ENCODE assay signal across 7 cellular contexts in the genomic region with DNA sequence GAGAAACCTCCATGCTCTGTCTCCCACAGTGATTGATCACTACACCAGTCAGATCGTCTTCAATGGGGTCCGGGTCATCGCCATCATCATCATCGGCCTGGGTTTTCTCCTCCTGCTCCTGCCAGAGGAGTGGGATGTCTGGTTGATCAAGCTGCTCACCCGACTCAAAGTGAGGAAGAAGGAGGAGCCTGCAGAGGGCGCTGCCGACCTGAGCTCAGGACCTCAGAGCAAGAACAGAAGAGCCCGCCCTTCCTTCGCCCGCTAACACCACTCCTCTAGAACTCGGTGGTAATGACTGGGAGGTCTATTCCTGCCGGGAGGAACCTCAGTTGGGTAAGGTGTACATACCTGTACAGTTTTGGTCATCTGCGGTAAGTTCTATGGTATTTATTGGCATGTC. TPM values are rescaled to one million over a fixed set of nuclear protein-coding genes. Genes with fewer than 3 reads are reported as not detected.
DNase-seq lines count a peak whose midpoint lies in the region; ATAC-seq, FAIRE-seq and TF ChIP-seq lines count a peak whose summit lies in the region.

No MANE protein-coding gene starts in this region.

- TF ChIP-seq POLR2A in GM12891 (IDR thresholded peaks at IDR 0.05; ENCODE audit: low read depth, low read length): no peak

- DNase-seq in GM12891 (ENCODE audit: insufficient read length, low spot score) (no peak), NAMALWA (ENCODE audit: low spot score) (peak; percentile 53), germinal center (ENCODE audit: low spot score) (peak; percentile 33), NCI-H2171 treated with DMSO at 0.1 percent for 48 hours (lab: John Stamatoyannopoulos, UW) (no peak)
- peak; percentile 58 for DNase-seq in activated CD4-positive, alpha-beta T cell treated with anti-CD3 and anti-CD28 coated beads, Interleukin-2, amount 50 U/mL, for 1 hour
- DNase-seq in stimulated activated CD4-positive, alpha-beta T cell treated with anti-CD3 and anti-CD28 coated beads, TNF-alpha, amount 100 ng/mL, for 48 hours (ENCODE audit: low read depth in 3 of 3): peak in 2 of 3 donors; percentile 38 to 70

- peak; percentile 65 for FAIRE-seq in GM12891 (lab: Jason Lieb, UNC)

- no peak for ATAC-seq in HG02623 (IDR thresholded peaks at IDR 0.05; ENCODE audit: unreplicated experiment)

TF ChIP-seq in GM12891, 5 proteins besides CTCF, POLR2A, EP300 and RAD21:
- no peak for TF ChIP-seq PAX5 (IDR thresholded peaks at IDR 0.05; ENCODE audit: insufficient read depth, low read length, severe bottlenecking)
- no peak for TF ChIP-seq POLR2AphosphoS5 (IDR thresholded peaks at IDR 0.05; ENCODE audit: low read depth, low read length)
- no peak for TF ChIP-seq SPI1 (IDR thresholded peaks at IDR 0.05; ENCODE audit: low read depth, low read length)
- TF ChIP-seq POU2F2 (IDR thresholded peaks at IDR 0.05; ENCODE audit: low read depth, low read length): no peak
- no peak for TF ChIP-seq TAF1 (IDR thresholded peaks at IDR 0.05; ENCODE audit: low read depth, low read length)

RNA-seq across cellular contexts. Expression of gene COA6, which starts 50.3 kb away (rescaled TPM):
- 64.0 TPM for polyA plus RNA-seq in GM12891 (2012; ENCODE audit: low read depth, missing spikeins)

Comparison
In these comparisons a context has a peak if more than half of its experiments do, and no peak if none do; other contexts are left out.
1. DNase-seq: peak in NAMALWA (single experiment), activated CD4-positive, alpha-beta T cell treated with anti-CD3 and anti-CD28 coated beads, Interleukin-2, amount 50 U/mL, for 1 hour (single experiment), germinal center (single experiment) and stimulated activated CD4-positive, alpha-beta T cell treated with anti-CD3 and anti-CD28 coated beads, TNF-alpha, amount 100 ng/mL, for 48 hours (2 of 3); none in GM12891 (single experiment) and NCI-H2171 treated with DMSO at 0.1 percent for 48 hours (single experiment).